Comparison of ENCODE assay signal across 8 cellular contexts in genomic region chr5:147310059-147310704, GRCh38.
DNase-seq lines count a peak whose midpoint lies in the region; ATAC-seq lines count a peak whose summit lies in the region.

No MANE protein-coding gene starts in this region.

- peak; percentile 92 for DNase-seq in NCI-H69 (lab: John Stamatoyannopoulos, UW)
- DNase-seq in dedifferentiated amniotic fluid mesenchymal stem cell (ENCODE audit: extremely low spot score): peak; percentile 36
- peak; percentile 85 for DNase-seq in mucosa of gallbladder (ENCODE audit: low spot score)
- no peak for DNase-seq in NCI-H524 treated with DMSO at 0.1 percent for 48 hours (lab: John Stamatoyannopoulos, UW)
- no peak for DNase-seq in GM19238 (ENCODE audit: insufficient read length, low spot score)
- no peak for DNase-seq in activated CD4-positive, alpha-beta T cell treated with anti-CD3 and anti-CD28 coated beads for 48 hours

- ATAC-seq in GM19463 (IDR thresholded peaks at IDR 0.05; ENCODE audit: unreplicated experiment) (peak; percentile 92), GM21619 (IDR thresholded peaks at IDR 0.05; ENCODE audit: unreplicated experiment) (no peak)

Comparison
In these comparisons a context has a peak if more than half of its experiments do, and no peak if none do; other contexts are left out.
1. DNase-seq: peak in NCI-H69 (single experiment), dedifferentiated amniotic fluid mesenchymal stem cell (single experiment) and mucosa of gallbladder (single experiment); none in NCI-H524 treated with DMSO at 0.1 percent for 48 hours (single experiment), GM19238 (single experiment) and activated CD4-positive, alpha-beta T cell treated with anti-CD3 and anti-CD28 coated beads for 48 hours (single experiment).